ENCODE assay signal across 1 cellular context in the genomic region with DNA sequence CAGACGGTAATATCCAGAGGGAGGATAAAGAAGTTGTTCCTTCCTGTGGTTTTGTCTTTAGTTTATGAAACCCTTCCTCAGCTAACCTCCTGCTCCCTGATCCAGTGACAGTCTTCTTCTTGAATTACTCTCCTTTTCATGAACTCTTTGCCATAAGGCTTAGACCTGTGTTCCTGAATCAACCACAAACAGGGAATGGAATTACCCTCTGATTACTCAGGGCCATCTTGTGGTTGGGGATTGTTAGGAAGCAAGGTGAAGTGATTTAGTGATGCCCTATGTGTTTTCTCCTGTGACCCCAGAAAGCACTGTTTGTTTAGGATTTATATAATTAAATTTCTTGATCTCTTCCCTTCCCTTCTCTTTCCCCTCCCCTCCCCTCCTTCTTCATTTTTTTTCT.
TF ChIP-seq lines count a peak whose summit lies in the region.

No MANE protein-coding gene starts in this region.

TF ChIP-seq in H1, 55 proteins besides CTCF, POLR2A, EP300 and RAD21 (continued from another document):
- TF ChIP-seq BACH1 (IDR thresholded peaks at IDR 0.05; ENCODE audit: low read length) (no peak), EGR1 (IDR thresholded peaks at IDR 0.05; ENCODE audit: borderline replicate concordance, low read depth, low read length) (no peak), TCF12 (IDR thresholded peaks at IDR 0.05; ENCODE audit: low read depth, low read length) (no peak)
TF ChIP-seq in H1: peak in this region for 0.
